ENCODE assay signal across 32 cellular contexts in the genomic region with DNA sequence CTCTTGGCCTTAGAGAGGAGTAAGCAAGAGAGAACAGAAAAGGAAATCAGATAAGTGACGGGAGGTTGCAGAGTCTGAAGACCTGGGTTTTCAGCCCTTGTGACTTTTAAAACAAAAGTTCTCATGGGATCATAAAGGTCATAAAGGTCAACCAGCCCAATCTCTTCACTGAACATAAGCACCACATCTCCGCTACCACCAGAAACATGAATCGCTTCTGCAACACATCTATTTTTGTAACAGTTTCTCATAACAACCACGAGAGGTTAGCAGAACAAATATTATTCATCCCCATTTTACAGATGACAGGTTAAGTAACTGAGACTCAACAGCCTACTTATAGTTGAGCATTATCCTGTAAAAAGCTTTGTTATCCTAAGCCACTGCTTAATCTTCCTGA. TPM values are rescaled to one million over a fixed set of nuclear protein-coding genes. Genes with fewer than 3 reads are reported as not detected.
DNase-seq lines count a peak whose midpoint lies in the region; ATAC-seq and FAIRE-seq lines count a peak whose summit lies in the region.
"Had no signal": no experiment of that assay in that cellular context is flagged by ENCODE, and none has a peak within 500 bp of the region (broad histone marks: within the 10 kb centered on the region; RNA-seq: fewer than 3 reads in every experiment).

No MANE protein-coding gene starts in this region.

- no peak for FAIRE-seq in HTR-8/SVneo (lab: Jason Lieb, UNC)
- FAIRE-seq: endometrium, TTC549 had no signal

- no peaks in the 10 kb centered on the region for H3K27me3 Mint-ChIP-seq in activated CD4-positive, alpha-beta T cell treated with anti-CD3 and anti-CD28 coated beads for 36 hours
- H3K27me3 Mint-ChIP-seq in activated CD4-positive, alpha-beta T cell treated with anti-CD3 and anti-CD28 coated beads, Interleukin-2, amount 10 ng/mL, durations not matched to agents 24 days and 14 days, result no peaks in the 10 kb centered on the region
- no peaks in the 10 kb centered on the region for H3K27me3 Mint-ChIP-seq in T-helper 17 cell
- H3K27me3 Mint-ChIP-seq: activated CD8-positive, alpha-beta T cell treated with anti-CD3 and anti-CD28 coated beads for 36 hours; T-cell had no signal

- H3K9me3 Mint-ChIP-seq in activated CD4-positive, alpha-beta T cell treated with anti-CD3 and anti-CD28 coated beads for 36 hours (ENCODE audit: low read depth), result no peaks in the 10 kb centered on the region
- H3K9me3 Mint-ChIP-seq in activated CD4-positive, alpha-beta T cell treated with anti-CD3 and anti-CD28 coated beads, Interleukin-2, amount 10 ng/mL, durations not matched to agents 24 days and 14 days, result no peaks in the 10 kb centered on the region
- H3K9me3 Mint-ChIP-seq: activated CD8-positive, alpha-beta T cell treated with anti-CD3 and anti-CD28 coated beads for 36 hours; CD8-positive, alpha-beta memory T cell; T-cell had no signal

- intact Hi-C loops in activated CD4-positive, alpha-beta T cell treated with anti-CD3 and anti-CD28 coated beads for 36 hours (cut with DNase I, micrococcal nuclease), result no loop called here
- intact Hi-C loops in activated CD4-positive, alpha-beta T cell treated with anti-CD3 and anti-CD28 coated beads, Interleukin-2, amount 10 ng/mL, durations not matched to agents 24 days and 14 days (cut with micrococcal nuclease), result no loop called here

- CTCF ChIA-PET in activated CD4-positive, alpha-beta T cell treated with anti-CD3 and anti-CD28 coated beads for 36 hours (lab: Charles Lee), result interaction anchor here (1.3 to 2.6 kb wide), 2 partner anchors 10 to 12 kb away, joined by 5 to 6 read pairs; no protein-coding TSS in a partner anchor

- ATAC-seq in activated CD4-positive, alpha-beta T cell treated with anti-CD3 and anti-CD28 coated beads for 36 hours, result peak; percentile 37
- peak; percentile 58 for ATAC-seq in GM18867 (IDR thresholded peaks at IDR 0.05; ENCODE audit: unreplicated experiment)
- ATAC-seq in T-helper 17 cell, result no peak
- no peak for ATAC-seq in GM18519 (IDR thresholded peaks at IDR 0.05; ENCODE audit: low FRiP score, unreplicated experiment)
- ATAC-seq: activated CD8-positive, alpha-beta T cell treated with anti-CD3 and anti-CD28 coated beads for 36 hours; left cardiac atrium; right cardiac atrium; T-cell had no signal

- no peak overlapping the region for H3K9ac ChIP-seq in skeletal muscle tissue (ENCODE audit: low read depth in 1 of 3, low read length in 3 of 3)
- H3K9ac ChIP-seq: parathyroid adenoma had no signal

- POLR2A ChIA-PET in activated CD4-positive, alpha-beta T cell treated with anti-CD3 and anti-CD28 coated beads for 36 hours (lab: Charles Lee), result no interaction called here

- peaks cover 10 to 36% (median 34%) of the 10 kb centered on the region in 3 donors for H3K4me1 ChIP-seq in skeletal muscle tissue (ENCODE audit: control insufficient read depth in 3 of 3, insufficient read depth in 3 of 3, low read length in 3 of 3)
- H3K4me1 ChIP-seq: parathyroid adenoma had no signal

- peaks cover 12% of the 10 kb centered on the region for H3K36me3 Mint-ChIP-seq in activated CD4-positive, alpha-beta T cell treated with anti-CD3 and anti-CD28 coated beads for 36 hours (ENCODE audit: low read depth)
- peaks cover 35% of the 10 kb centered on the region for H3K36me3 Mint-ChIP-seq in activated CD4-positive, alpha-beta T cell treated with anti-CD3 and anti-CD28 coated beads, Interleukin-2, amount 10 ng/mL, durations not matched to agents 24 days and 14 days (ENCODE audit: low read depth)
- H3K36me3 Mint-ChIP-seq in T-helper 17 cell (ENCODE audit: low read depth), result peaks cover 2% of the 10 kb centered on the region

- peaks cover 59% of the 10 kb centered on the region for H3K4me1 Mint-ChIP-seq in activated CD4-positive, alpha-beta T cell treated with anti-CD3 and anti-CD28 coated beads for 36 hours
- H3K4me1 Mint-ChIP-seq in activated CD4-positive, alpha-beta T cell treated with anti-CD3 and anti-CD28 coated beads, Interleukin-2, amount 10 ng/mL, durations not matched to agents 24 days and 14 days, result peaks cover 36% of the 10 kb centered on the region
- H3K4me1 Mint-ChIP-seq in T-helper 17 cell, result peaks cover 30% of the 10 kb centered on the region

- H3K36me3 ChIP-seq in skeletal muscle tissue (ENCODE audit: control insufficient read depth in 3 of 3, insufficient read depth in 3 of 3, low read length in 3 of 3), result peaks cover 5 to 8% (median 6%) of the 10 kb centered on the region in 3 donors

- peak overlapping the region; percentile 23 for H3K27ac ChIP-seq in skeletal muscle tissue (ENCODE audit: low read depth, low read length)
- H3K27ac ChIP-seq: parathyroid adenoma, RWPE1, suprapubic skin had no signal

- H3K9me3 ChIP-seq in T-helper 17 cell (ENCODE audit: control insufficient read depth, low read length, poor library complexity, severe bottlenecking) (no peaks in the 10 kb centered on the region), skeletal muscle tissue (ENCODE audit: control insufficient read depth in 3 of 3, low read length in 3 of 3) (no peaks in the 10 kb centered on the region)
- H3K9me3 ChIP-seq: esophagus squamous epithelium, MG63, suprapubic skin had no signal

- no peak overlapping the region for H3K4me3 Mint-ChIP-seq in activated CD4-positive, alpha-beta T cell treated with anti-CD3 and anti-CD28 coated beads for 36 hours
- no peak overlapping the region for H3K4me3 Mint-ChIP-seq in activated CD4-positive, alpha-beta T cell treated with anti-CD3 and anti-CD28 coated beads, Interleukin-2, amount 10 ng/mL, durations not matched to agents 24 days and 14 days
- no peak overlapping the region for H3K4me3 Mint-ChIP-seq in T-helper 17 cell
- H3K4me3 Mint-ChIP-seq: activated CD8-positive, alpha-beta T cell treated with anti-CD3 and anti-CD28 coated beads for 36 hours; T-cell had no signal

- no peak overlapping the region for H3K27ac Mint-ChIP-seq in activated CD4-positive, alpha-beta T cell treated with anti-CD3 and anti-CD28 coated beads for 36 hours
- H3K27ac Mint-ChIP-seq in activated CD4-positive, alpha-beta T cell treated with anti-CD3 and anti-CD28 coated beads, Interleukin-2, amount 10 ng/mL, durations not matched to agents 24 days and 14 days, result no peak overlapping the region
- peak overlapping the region; percentile 49 for H3K27ac Mint-ChIP-seq in T-helper 17 cell
- H3K27ac Mint-ChIP-seq: activated CD8-positive, alpha-beta T cell treated with anti-CD3 and anti-CD28 coated beads for 36 hours had no signal

- no peaks in the 10 kb centered on the region for H3K27me3 ChIP-seq in skeletal muscle tissue (ENCODE audit: control insufficient read depth in 3 of 3, insufficient read depth in 3 of 3, low read length in 3 of 3)
- H3K27me3 ChIP-seq: esophagus squamous epithelium, MG63, suprapubic skin had no signal

- DNase-seq in activated CD4-positive, alpha-beta T cell treated with anti-CD3 and anti-CD28 coated beads for 36 hours, result no peak
- DNase-seq in activated CD4-positive, alpha-beta T cell treated with anti-CD3 and anti-CD28 coated beads, Interleukin-2, amount 10 ng/mL, durations not matched to agents 24 days and 14 days, result no peak
- DNase-seq in T-helper 17 cell (no peak), HTR-8/SVneo (ENCODE audit: insufficient read length, low spot score) (no peak), NCI-H524 treated with DMSO at 0.1 percent for 48 hours (lab: John Stamatoyannopoulos, UW) (no peak)
- DNase-seq: 8988T; activated CD8-positive, alpha-beta T cell treated with anti-CD3 and anti-CD28 coated beads for 36 hours; activated effector memory CD4-positive, alpha-beta T cell treated with anti-CD3 and anti-CD28 coated beads, Interleukin-2, amount 50 U/mL, for 16 hours; CD8-positive, alpha-beta memory T cell; DMS153; esophagus squamous epithelium; foreskin melanocyte; H7; KBM-7; left cardiac atrium; MG63; NCI-H1417 treated with DMSO at 0.1 percent for 48 hours; NCI-H2081 treated with DMSO at 0.1 percent for 48 hours; NCI-H82; stimulated activated CD4-positive, alpha-beta T cell treated with anti-CD3 and anti-CD28 coated beads, Interleukin-4, amount 100 ng/mL, for 1 hour; T-cell had no signal

- no peak overlapping the region for H3K4me3 ChIP-seq in skeletal muscle tissue (ENCODE audit: low read length in 3 of 3)
- H3K4me3 ChIP-seq: esophagus squamous epithelium, MG63, suprapubic skin had no signal

RNA-seq across cellular contexts. Expression of a gene that starts 5.9 kb away (rescaled TPM):
- 10 to 100 TPM; 43.8 to 53.8 TPM for total RNA-seq in activated CD4-positive, alpha-beta T cell treated with anti-CD3 and anti-CD28 coated beads for 36 hours
- 71.2 and 72.4 TPM in 2 replicates for total RNA-seq in activated CD4-positive, alpha-beta T cell treated with anti-CD3 and anti-CD28 coated beads, Interleukin-2, amount 10 ng/mL, durations not matched to agents 24 days and 14 days
- total RNA-seq in T-helper 17 cell (10 to 100 TPM; 35.0 to 37.8 TPM), skeletal muscle tissue (30.3 TPM)

RNA-seq across cellular contexts. Expression of a gene that starts 12.5 kb away (rescaled TPM):
- total RNA-seq in activated CD4-positive, alpha-beta T cell treated with anti-CD3 and anti-CD28 coated beads for 36 hours, result 100 to 1,000 TPM; 122 to 133 TPM
- 170 and 177 TPM in 2 replicates for total RNA-seq in activated CD4-positive, alpha-beta T cell treated with anti-CD3 and anti-CD28 coated beads, Interleukin-2, amount 10 ng/mL, durations not matched to agents 24 days and 14 days
- total RNA-seq in T-helper 17 cell (100 to 1,000 TPM; 173 to 175 TPM), skeletal muscle tissue (71.0 TPM)

RNA-seq across cellular contexts. Expression of a gene that starts 18.4 kb away (rescaled TPM):
- total RNA-seq in activated CD4-positive, alpha-beta T cell treated with anti-CD3 and anti-CD28 coated beads for 36 hours, result under 1 TPM; 0.05 TPM
- 0.12 TPM in 2 replicates for total RNA-seq in activated CD4-positive, alpha-beta T cell treated with anti-CD3 and anti-CD28 coated beads, Interleukin-2, amount 10 ng/mL, durations not matched to agents 24 days and 14 days
- under 1 TPM in 1 of 2 donors, not detected in 1; 0.25 TPM for total RNA-seq in T-helper 17 cell
- total RNA-seq in skeletal muscle tissue, result 11.0 TPM
- total RNA-seq: HT-29 had no signal

RNA-seq across cellular contexts. Expression of a gene that starts 54.7 kb away (rescaled TPM):
- total RNA-seq in activated CD4-positive, alpha-beta T cell treated with anti-CD3 and anti-CD28 coated beads for 36 hours, result 10 to 100 TPM; 34.0 to 43.9 TPM
- 35.3 and 38.8 TPM in 2 replicates for total RNA-seq in activated CD4-positive, alpha-beta T cell treated with anti-CD3 and anti-CD28 coated beads, Interleukin-2, amount 10 ng/mL, durations not matched to agents 24 days and 14 days
- total RNA-seq in T-helper 17 cell (10 to 100 TPM; 17.0 to 21.2 TPM), skeletal muscle tissue (21.4 TPM)

RNA-seq across cellular contexts. Expression of a gene that starts 59.5 kb away (rescaled TPM):
- under 1 TPM in 1 of 2 experiments, not detected in 1; 0.16 TPM for total RNA-seq in activated CD4-positive, alpha-beta T cell treated with anti-CD3 and anti-CD28 coated beads for 36 hours
- not detected in 2 replicates for total RNA-seq in activated CD4-positive, alpha-beta T cell treated with anti-CD3 and anti-CD28 coated beads, Interleukin-2, amount 10 ng/mL, durations not matched to agents 24 days and 14 days
- total RNA-seq in T-helper 17 cell, result under 1 TPM; 0.29 to 0.30 TPM
- total RNA-seq in skeletal muscle tissue, result 2.1 TPM
- total RNA-seq: CD8-positive, alpha-beta memory T cell; esophagus squamous epithelium; HT-29; SK-MEL-5 had no signal

Comparison
In these comparisons a context has a peak if more than half of its experiments do, and no peak if none do; other contexts are left out.
1. ATAC-seq: peak in activated CD4-positive, alpha-beta T cell treated with anti-CD3 and anti-CD28 coated beads for 36 hours (single experiment) and GM18867 (single experiment); none in T-helper 17 cell (single experiment) and GM18519 (single experiment).